ENCODE assay signal across 20 cellular contexts in genomic region chr9:93216072-93216364, GRCh38. TPM values are rescaled to one million over a fixed set of nuclear protein-coding genes. Genes with fewer than 3 reads are reported as not detected.
DNase-seq lines count a peak whose midpoint lies in the region; ATAC-seq and TF ChIP-seq lines count a peak whose summit lies in the region.
"Had no signal": no experiment of that assay in that cellular context is flagged by ENCODE, and none has a peak within 500 bp of the region (broad histone marks: within the 10 kb centered on the region; RNA-seq: fewer than 3 reads in every experiment).

No MANE protein-coding gene starts in this region.

- no peaks in the 10 kb centered on the region for H3K36me3 Mint-ChIP-seq in Calu3 (ENCODE audit: insufficient read depth, unreplicated experiment)
- H3K36me3 Mint-ChIP-seq: CD8-positive, alpha-beta T cell had no signal

- H3K27ac Mint-ChIP-seq in Calu3 (ENCODE audit: unreplicated experiment) = peak overlapping the region; percentile 73
- H3K27ac Mint-ChIP-seq: B cell; CD8-positive, alpha-beta T cell; HFFc6 had no signal

- DNase-seq in NCI-H2171 treated with DMSO at 0.1 percent for 48 hours (lab: John Stamatoyannopoulos, UW) (peak; percentile 35), NCI-H2171 (lab: John Stamatoyannopoulos, UW) (no peak), Calu3 (no peak), NCI-H69 (lab: John Stamatoyannopoulos, UW) (peak; percentile 25), osteoblast (ENCODE audit: insufficient read length, low spot score, missing footprints) (peak; percentile 4), AML-193 (lab: John Stamatoyannopoulos, UW) (no peak)
- DNase-seq: 8988T; CD8-positive, alpha-beta T cell; DMS153; DMS79 treated with DMSO at 0.1 percent for 48 hours; GF-D8; GOT3; H7; HFFc6; IMR-90 had no signal

- no peak overlapping the region for H3K4me2 ChIP-seq in osteoblast (ENCODE audit: insufficient read depth, low read length)
- H3K4me2 ChIP-seq: BLaER1 treated with 17β-estradiol and CSF1 and Interleukin-3, amounts not matched to agents 10 nM and 100 nM had no signal

- H3K27me3 ChIP-seq in osteoblast (ENCODE audit: insufficient read depth, low read length) = no peaks in the 10 kb centered on the region
- H3K27me3 ChIP-seq: BLaER1 treated with 17β-estradiol and CSF1 and Interleukin-3, amounts not matched to agents 10 nM and 100 nM had no signal

- no peaks in the 10 kb centered on the region for H3K9me3 ChIP-seq in osteoblast (ENCODE audit: low read depth, low read length)

- no peak overlapping the region for H3K4me3 ChIP-seq in osteoblast (ENCODE audit: insufficient read depth, low read length)
- H3K4me3 ChIP-seq: BLaER1 treated with 17β-estradiol and CSF1 and Interleukin-3, amounts not matched to agents 10 nM and 100 nM had no signal

- H3K4me1 ChIP-seq in osteoblast (ENCODE audit: insufficient read depth, low read length) = no peaks in the 10 kb centered on the region

- peaks cover 9% of the 10 kb centered on the region for H3K4me1 Mint-ChIP-seq in Calu3 (ENCODE audit: low read depth, unreplicated experiment)
- H3K4me1 Mint-ChIP-seq: B cell had no signal

- no peak overlapping the region for H2AFZ ChIP-seq in osteoblast (ENCODE audit: low read length)

- H3K27me3 Mint-ChIP-seq in Calu3 (ENCODE audit: unreplicated experiment) = no peaks in the 10 kb centered on the region

- CTCF ChIA-PET in Calu3 (lab: Charles Lee) = interaction anchor here (0.6 kb wide), 1 partner anchor 229 kb away, joined by 4 read pairs; no protein-coding TSS in a partner anchor

- no peak overlapping the region for H3K27ac ChIP-seq in osteoblast (ENCODE audit: low read depth, low read length)
- H3K27ac ChIP-seq: BLaER1 treated with 17β-estradiol and CSF1 and Interleukin-3, amounts not matched to agents 10 nM and 100 nM had no signal

- no peaks in the 10 kb centered on the region for H4K20me1 ChIP-seq in osteoblast (ENCODE audit: insufficient read depth, low read length)

- H3K36me3 ChIP-seq in osteoblast (ENCODE audit: insufficient read depth, low read length) = no peaks in the 10 kb centered on the region

- peaks cover 3% of the 10 kb centered on the region for H3K9me3 Mint-ChIP-seq in Calu3 (ENCODE audit: low read depth, unreplicated experiment)

- no peak for ATAC-seq in HG02763 (IDR thresholded peaks at IDR 0.05; ENCODE audit: unreplicated experiment)
- ATAC-seq in GM19035 (IDR thresholded peaks at IDR 0.05; ENCODE audit: unreplicated experiment) = no peak
- ATAC-seq: CD8-positive, alpha-beta T cell; HCT116 had no signal

- H3K4me3 Mint-ChIP-seq in Calu3 (ENCODE audit: low read depth, unreplicated experiment) = no peak overlapping the region
- H3K4me3 Mint-ChIP-seq: B cell; CD8-positive, alpha-beta T cell; HFFc6 had no signal

- intact Hi-C loops in Calu3 (cut with micrococcal nuclease; ENCODE audit: unreplicated experiment) = no loop called here

- no TSS peak for BruUV-seq in Calu3 (replicated peaks; lab: Mats Ljungman, UMichigan)

- no peaks in the 10 kb centered on the region for H3K79me2 ChIP-seq in osteoblast (ENCODE audit: insufficient read depth, low read length)

- TF ChIP-seq CTCF in Calu3 (IDR thresholded peaks at IDR 0.05; ENCODE audit: unreplicated experiment) = no peak
- TF ChIP-seq CTCF in osteoblast (IDR thresholded peaks at IDR 0.05; ENCODE audit: extremely low read depth, low read depth, low read length) = no peak

RNA-seq across cellular contexts. Expression of gene WNK2, which starts 32.1 kb away (rescaled TPM):
- total RNA-seq in Calu3 (2022) (81.2 and 85.7 TPM in 2 replicates), osteoblast (not detected in 2 replicates)
- total RNA-seq: B cell, HFFc6, IMR-90 had no signal

Comparison
In these comparisons a context has a peak if more than half of its experiments do, and no peak if none do; other contexts are left out.
1. DNase-seq: peak in NCI-H2171 treated with DMSO at 0.1 percent for 48 hours (single experiment), NCI-H69 (single experiment) and osteoblast (single experiment); none in NCI-H2171 (single experiment), Calu3 (single experiment) and AML-193 (0 of 2).
2. RNA of gene WNK2, which starts 32.1 kb away (total RNA-seq): 81.2 to 85.7 TPM in Calu3; not detected in osteoblast; every median in the first group is over 10 times any median in the second.